ENCODE assay signal across 12 cellular contexts in the genomic region with DNA sequence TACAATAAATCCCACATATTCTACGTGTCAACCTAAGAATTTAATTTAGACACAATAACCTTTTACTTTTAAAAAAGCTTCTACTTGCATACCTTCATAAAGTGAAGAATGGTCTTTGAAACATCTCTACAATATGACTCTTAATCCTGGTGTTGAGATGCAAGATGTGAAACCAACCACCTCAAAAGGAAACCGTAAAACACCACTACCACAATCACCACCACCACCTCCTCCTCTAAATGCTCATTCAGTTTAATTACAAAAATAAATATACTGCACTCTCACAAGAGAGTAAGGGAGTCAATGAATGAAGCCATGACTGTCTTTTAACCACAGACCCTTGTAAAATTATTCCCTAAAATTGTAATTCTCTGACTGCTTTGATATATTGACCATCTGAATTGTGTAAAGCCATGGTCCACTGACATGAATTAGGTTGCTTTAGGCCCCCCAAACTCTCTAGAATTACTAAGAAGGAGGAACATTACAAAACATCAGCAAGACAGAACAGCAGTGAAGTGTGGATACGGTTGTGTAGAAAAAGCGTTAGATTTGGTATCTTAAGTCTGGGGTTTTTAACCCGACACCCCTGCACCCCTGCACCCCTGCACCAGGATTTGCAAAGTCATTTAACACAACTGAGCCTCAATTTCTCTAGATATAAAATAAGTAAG.
DNase-seq lines count a peak whose midpoint lies in the region; ATAC-seq, FAIRE-seq and TF ChIP-seq lines count a peak whose summit lies in the region.
"Had no signal": no experiment of that assay in that cellular context is flagged by ENCODE, and none has a peak within 500 bp of the region (broad histone marks: within the 10 kb centered on the region; RNA-seq: fewer than 3 reads in every experiment).

No MANE protein-coding gene starts in this region.

- peaks cover 0 to 2% (median 0%) of the 10 kb centered on the region in 4 donors for H3K4me1 ChIP-seq in right lobe of liver
- H3K4me1 ChIP-seq: right atrium auricular region had no signal

- H3K9me3 ChIP-seq in right lobe of liver: peaks cover 0 to 4% (median 0%) of the 10 kb centered on the region in 4 donors
- H3K9me3 ChIP-seq: right atrium auricular region had no signal

- no peak overlapping the region for H3K27ac ChIP-seq in right lobe of liver
- H3K27ac ChIP-seq: right atrium auricular region had no signal

- H3K27me3 ChIP-seq in right lobe of liver: no peaks in the 10 kb centered on the region
- H3K27me3 ChIP-seq: right atrium auricular region had no signal

- H3K36me3 Mint-ChIP-seq in activated T-helper 17 cell treated with anti-CD3 and anti-CD28 coated beads, Interleukin-2, amount 50 U/mL, for 72 hours (ENCODE audit: low read depth): peaks cover 86% of the 10 kb centered on the region

- peaks cover 26% of the 10 kb centered on the region for H3K4me1 Mint-ChIP-seq in activated T-helper 17 cell treated with anti-CD3 and anti-CD28 coated beads, Interleukin-2, amount 50 U/mL, for 72 hours

- no peak overlapping the region for H3K27ac Mint-ChIP-seq in activated T-helper 17 cell treated with anti-CD3 and anti-CD28 coated beads, Interleukin-2, amount 50 U/mL, for 72 hours

- FAIRE-seq in GM18507 (lab: Jason Lieb, UNC): peak; percentile 60

- no peaks in the 10 kb centered on the region for H3K36me3 ChIP-seq in right lobe of liver

- DNase-seq in GM18507 (ENCODE audit: extremely low spot score, insufficient read length, low read depth): no peak
- DNase-seq in NCI-H446 treated with DMSO at 0.1 percent for 48 hours (lab: John Stamatoyannopoulos, UW): no peak
- no peak for DNase-seq in NCI-H2107 (lab: John Stamatoyannopoulos, UW)
- DNase-seq in right lobe of liver: no peak
- DNase-seq: activated gamma-delta T cell treated with Interleukin-2 at 50 U/mL for 16 hours; effector memory CD4-positive, alpha-beta T cell; hippocampal formation had no signal

- TF ChIP-seq POLR2A in right lobe of liver (IDR thresholded peaks at IDR 0.05): no peak

- H3K9me3 Mint-ChIP-seq in activated T-helper 17 cell treated with anti-CD3 and anti-CD28 coated beads, Interleukin-2, amount 50 U/mL, for 72 hours: peaks cover 5% of the 10 kb centered on the region

- 66% methylated on average over 5 of the region's 5 CpGs for WGBS in right lobe of liver (ENCODE audit: insufficient coverage, low coverage, low lambda C conversion rate, missing lambda C conversion rate)

- no peak overlapping the region for H3K4me3 ChIP-seq in right lobe of liver
- H3K4me3 ChIP-seq: right atrium auricular region had no signal

- ATAC-seq in GM19395 (IDR thresholded peaks at IDR 0.05; ENCODE audit: unreplicated experiment) (peak; percentile 81), HG02943 (IDR thresholded peaks at IDR 0.05; ENCODE audit: low read depth, unreplicated experiment) (peak; percentile 52), GM21423 (IDR thresholded peaks at IDR 0.05; ENCODE audit: unreplicated experiment) (no peak), right lobe of liver (no peak)
- peak; percentile 94 for ATAC-seq in activated T-helper 17 cell treated with anti-CD3 and anti-CD28 coated beads, Interleukin-2, amount 50 U/mL, for 72 hours (replicated peaks)

- H3K4me3 Mint-ChIP-seq in activated T-helper 17 cell treated with anti-CD3 and anti-CD28 coated beads, Interleukin-2, amount 50 U/mL, for 72 hours: no peak overlapping the region

- H3K27me3 Mint-ChIP-seq in activated T-helper 17 cell treated with anti-CD3 and anti-CD28 coated beads, Interleukin-2, amount 50 U/mL, for 72 hours: no peaks in the 10 kb centered on the region

- no peak for TF ChIP-seq CTCF in right lobe of liver (IDR thresholded peaks at IDR 0.05)

- intact Hi-C loops in right lobe of liver (cut with DNase I): no loop called here

Comparison
In these comparisons a context has a peak if more than half of its experiments do, and no peak if none do; other contexts are left out.
1. ATAC-seq: peak in GM19395 (single experiment), HG02943 (single experiment) and activated T-helper 17 cell treated with anti-CD3 and anti-CD28 coated beads, Interleukin-2, amount 50 U/mL, for 72 hours (single experiment); none in GM21423 (single experiment) and right lobe of liver (0 of 4).